ENCODE assay signal across 11 cellular contexts in the genomic region with DNA sequence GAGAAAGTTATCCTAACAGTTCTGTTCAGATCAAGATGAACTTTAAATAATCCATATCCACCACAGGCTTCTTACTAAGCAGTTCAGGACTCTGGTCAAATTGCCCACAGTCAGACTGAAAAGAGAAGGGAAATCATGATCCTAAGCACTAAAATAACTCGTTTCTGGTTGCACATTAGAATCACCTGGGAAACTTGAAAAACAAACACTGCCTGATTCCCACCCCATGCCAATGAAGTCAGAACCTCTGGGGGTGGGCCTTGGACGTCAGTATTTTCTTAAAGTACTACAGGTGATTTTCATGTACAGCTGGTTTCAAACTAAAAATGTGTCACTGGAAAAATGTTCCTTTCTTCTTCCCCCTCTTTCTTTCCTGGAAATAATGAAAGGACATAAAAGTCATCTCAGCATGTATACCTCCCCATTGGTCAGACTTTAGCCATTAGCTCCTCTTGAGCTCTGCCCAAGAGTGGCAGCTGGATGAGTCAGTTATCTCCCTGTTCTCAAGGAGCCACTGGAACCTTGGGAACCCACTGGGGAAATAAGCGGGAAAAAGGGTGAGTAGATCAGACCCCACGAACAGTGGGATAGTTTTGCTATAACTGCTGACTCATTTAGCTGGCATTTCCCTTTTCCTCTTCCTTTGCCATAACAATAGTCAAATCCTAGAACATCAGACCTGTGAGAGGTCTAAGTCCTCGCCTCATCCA.
DNase-seq lines count a peak whose midpoint lies in the region; FAIRE-seq and TF ChIP-seq lines count a peak whose summit lies in the region.
"Had no signal": no experiment of that assay in that cellular context is flagged by ENCODE, and none has a peak within 500 bp of the region (broad histone marks: within the 10 kb centered on the region; RNA-seq: fewer than 3 reads in every experiment).

No MANE protein-coding gene starts in this region.

- H3K27ac ChIP-seq in brain microvascular endothelial cell: peak overlapping the region; percentile 65
- peak overlapping the region; percentile 53 for H3K27ac ChIP-seq in keratinocyte (ENCODE audit: control insufficient read depth, insufficient read depth, low read length)
- peak overlapping the region in 1 of 4 donors; percentile 46 for H3K27ac ChIP-seq in sigmoid colon

- no peaks in the 10 kb centered on the region for H4K20me1 ChIP-seq in keratinocyte (ENCODE audit: control insufficient read depth, extremely low read depth, insufficient read depth, low read length)

- peaks cover 24% of the 10 kb centered on the region for H3K36me3 Mint-ChIP-seq in activated T-helper 2 cell treated with anti-CD3 and anti-CD28 coated beads, Interferon-gamma antibody, Interleukin-2, Interleukin-4, amounts not matched to agents 10 μg/mL and 5 μg/mL and 100 μg/mL, durations not matched to agents 14 hours and 24 hours and 36 hours (ENCODE audit: low read depth)

- H3K4me3 Mint-ChIP-seq in activated T-helper 2 cell treated with anti-CD3 and anti-CD28 coated beads, Interferon-gamma antibody, Interleukin-2, Interleukin-4, amounts not matched to agents 10 μg/mL and 5 μg/mL and 100 μg/mL, durations not matched to agents 14 hours and 24 hours and 36 hours (ENCODE audit: low read depth): no peak overlapping the region

- H3K4me1 ChIP-seq in keratinocyte (ENCODE audit: control insufficient read depth, extremely low read depth, insufficient read depth, low read length) (peaks cover 19% of the 10 kb centered on the region), HAP-1 (no peaks in the 10 kb centered on the region), sigmoid colon (no peaks in the 10 kb centered on the region)

- no peaks in the 10 kb centered on the region for H3K79me2 ChIP-seq in keratinocyte (ENCODE audit: control insufficient read depth, insufficient read depth, low read length)

- H3K27ac Mint-ChIP-seq in activated T-helper 2 cell treated with anti-CD3 and anti-CD28 coated beads, Interferon-gamma antibody, Interleukin-2, Interleukin-4, amounts not matched to agents 10 μg/mL and 5 μg/mL and 100 μg/mL, durations not matched to agents 14 hours and 24 hours and 36 hours: no peak overlapping the region

- no peak for FAIRE-seq in HTR-8/SVneo (lab: Jason Lieb, UNC)
- peak; percentile 63 for FAIRE-seq in keratinocyte (lab: Jason Lieb, UNC)
- FAIRE-seq: colon had no signal

- H3K27me3 Mint-ChIP-seq in activated T-helper 2 cell treated with anti-CD3 and anti-CD28 coated beads, Interferon-gamma antibody, Interleukin-2, Interleukin-4, amounts not matched to agents 10 μg/mL and 5 μg/mL and 100 μg/mL, durations not matched to agents 14 hours and 24 hours and 36 hours (ENCODE audit: low read depth): peaks cover 28% of the 10 kb centered on the region

- H3K9me1 ChIP-seq in keratinocyte (ENCODE audit: control insufficient read depth, extremely low read depth, insufficient read depth, low read length): no peaks in the 10 kb centered on the region

- H3K9me3 ChIP-seq in keratinocyte (ENCODE audit: control insufficient read depth, low read depth, low read length) (no peaks in the 10 kb centered on the region), HAP-1 (no peaks in the 10 kb centered on the region), sigmoid colon (peaks cover 0 to 4% (median under 1%) of the 10 kb centered on the region in 4 donors)

- H3K36me3 ChIP-seq in brain microvascular endothelial cell (replicated peaks): no peaks in the 10 kb centered on the region
- H3K36me3 ChIP-seq in keratinocyte (ENCODE audit: control insufficient read depth in 2 of 2, extremely low read depth in 1 of 2, insufficient read depth in 2 of 2, low read length in 2 of 2): no peaks in the 10 kb centered on the region
- H3K36me3 ChIP-seq in HAP-1 (replicated peaks): no peaks in the 10 kb centered on the region
- H3K36me3 ChIP-seq in sigmoid colon: no peaks in the 10 kb centered on the region

- no peak for TF ChIP-seq CTCF in brain microvascular endothelial cell (IDR thresholded peaks at IDR 0.05; ENCODE audit: low read depth, low read length, missing control alignments)
- no peak for TF ChIP-seq CTCF in keratinocyte (optimal IDR thresholded peaks at IDR 0.05 in 1 of 3, IDR thresholded peaks at IDR 0.05 in 1 of 3, conservative IDR thresholded peaks at IDR 0.05 in 1 of 3; ENCODE audit: extremely low read depth in 1 of 3, insufficient read depth in 2 of 3, low read length in 3 of 3)
- TF ChIP-seq CTCF in sigmoid colon (IDR thresholded peaks at IDR 0.05): no peak

- in situ Hi-C loops in ACHN (cut with HindIII; ENCODE audit: low pct_ligation_motif_present, low pct_unique_long_range_greater_than_20kb, low sequenced_read_pairs) (no loop called here), brain microvascular endothelial cell (cut with HindIII; ENCODE audit: low pct_ligation_motif_present, low sequenced_read_pairs) (no loop called here), HAP-1 (cut with MboI; ENCODE audit: low sequenced_read_pairs) (no loop called here)

- WGBS in sigmoid colon, 2 donors: 52 to 70% methylated on average over 5 of the region's 5 CpGs

- no peak overlapping the region for H2AFZ ChIP-seq in keratinocyte (ENCODE audit: control insufficient read depth, low read length)

- DNase-seq in ACHN (peak; percentile 68), HTR-8/SVneo (ENCODE audit: insufficient read length, low spot score) (peak; percentile 55), brain microvascular endothelial cell (peak; percentile 74), keratinocyte (ENCODE audit: low read depth, low spot score) (no peak), HAP-1 (ENCODE audit: low spot score in 2 of 2) (no peak), ecto neural progenitor cell (ENCODE audit: low spot score) (no peak), sigmoid colon (no peak)
- DNase-seq in activated T-helper 2 cell treated with anti-CD3 and anti-CD28 coated beads, Interferon-gamma antibody, Interleukin-2, Interleukin-4, amounts not matched to agents 10 μg/mL and 5 μg/mL and 100 μg/mL, durations not matched to agents 14 hours and 24 hours and 36 hours (ENCODE audit: low spot score): no peak
- DNase-seq: activated naive CD4-positive, alpha-beta T cell treated with Interleukin-2 at 50 U/mL for 16 hours; GOT3 had no signal

- TF ChIP-seq POLR2A in sigmoid colon (IDR thresholded peaks at IDR 0.05): no peak

- peaks cover 14% of the 10 kb centered on the region for H3K4me1 Mint-ChIP-seq in activated T-helper 2 cell treated with anti-CD3 and anti-CD28 coated beads, Interferon-gamma antibody, Interleukin-2, Interleukin-4, amounts not matched to agents 10 μg/mL and 5 μg/mL and 100 μg/mL, durations not matched to agents 14 hours and 24 hours and 36 hours (ENCODE audit: low read depth)

- no peak overlapping the region for H3K9ac ChIP-seq in keratinocyte (ENCODE audit: control insufficient read depth, extremely low read depth, insufficient read depth, low read length)

- intact Hi-C loops in activated T-helper 2 cell treated with anti-CD3 and anti-CD28 coated beads, Interferon-gamma antibody, Interleukin-2, Interleukin-4, amounts not matched to agents 10 μg/mL and 5 μg/mL and 100 μg/mL, durations not matched to agents 14 hours and 24 hours and 36 hours (cut with micrococcal nuclease): no loop called here
- intact Hi-C loops in sigmoid colon (cut with DNase I): no loop called here

- H3K27me3 ChIP-seq in brain microvascular endothelial cell (replicated peaks) (no peaks in the 10 kb centered on the region), keratinocyte (ENCODE audit: control insufficient read depth, extremely low read depth, insufficient read depth, low read length) (no peaks in the 10 kb centered on the region), HAP-1 (ENCODE audit: low read depth) (no peaks in the 10 kb centered on the region), sigmoid colon (no peaks in the 10 kb centered on the region)

- no peak for TF ChIP-seq EP300 in sigmoid colon (IDR thresholded peaks at IDR 0.05)

- dilution Hi-C loops in keratinocyte (cut with MboI; ENCODE audit: extremely low pct_ligation_motif_present, low sequenced_read_pairs): no loop called here

- peak overlapping the region; percentile 56 for H3K4me2 ChIP-seq in keratinocyte (ENCODE audit: control insufficient read depth, extremely low read depth, insufficient read depth, low read depth, low read length)

- H3K4me3 ChIP-seq in brain microvascular endothelial cell (ENCODE audit: low read depth, low read length) (no peak overlapping the region), keratinocyte (ENCODE audit: control insufficient read depth in 2 of 3, extremely low read depth in 1 of 3, insufficient read depth in 2 of 3, low read depth in 1 of 3, low read length in 3 of 3) (no peak overlapping the region), HAP-1 (no peak overlapping the region), sigmoid colon (no peak overlapping the region)

- peaks cover 34% of the 10 kb centered on the region for H3K9me3 Mint-ChIP-seq in activated T-helper 2 cell treated with anti-CD3 and anti-CD28 coated beads, Interferon-gamma antibody, Interleukin-2, Interleukin-4, amounts not matched to agents 10 μg/mL and 5 μg/mL and 100 μg/mL, durations not matched to agents 14 hours and 24 hours and 36 hours

Comparison
In these comparisons a context has a peak if more than half of its experiments do, and no peak if none do; other contexts are left out.
1. DNase-seq: peak in ACHN (single experiment), HTR-8/SVneo (single experiment) and brain microvascular endothelial cell (single experiment); none in keratinocyte (single experiment), HAP-1 (0 of 2), ecto neural progenitor cell (single experiment), activated T-helper 2 cell treated with anti-CD3 and anti-CD28 coated beads, Interferon-gamma antibody, Interleukin-2, Interleukin-4, amounts not matched to agents 10 μg/mL and 5 μg/mL and 100 μg/mL, durations not matched to agents 14 hours and 24 hours and 36 hours (single experiment) and sigmoid colon (single experiment).